In genomic region chr17:29568331-29569244, GRCh38 we compare ENCODE assay signal across 8 cellular contexts. TPM values are rescaled to one million over a fixed set of nuclear protein-coding genes. Genes with fewer than 3 reads are reported as not detected.
A peak's percentile ranks its signal among the peaks of the same experiment; 100 is the strongest.
DNase-seq lines count a peak whose midpoint lies in the region; ATAC-seq and TF ChIP-seq lines count a peak whose summit lies in the region.

TP53I13 (plus strand) TSS chr17:29568701; CDS start chr17:29568759, 58 bp downstream.

- H3K27ac Mint-ChIP-seq in activated CD4-positive, alpha-beta T cell treated with anti-CD3 and anti-CD28 coated beads, Interleukin-2, amount 10 ng/mL, durations not matched to agents 24 days and 14 days: peak within 1 kb of the TSS; percentile 94

- intact Hi-C loops in activated CD4-positive, alpha-beta T cell treated with anti-CD3 and anti-CD28 coated beads, Interleukin-2, amount 10 ng/mL, durations not matched to agents 24 days and 14 days (cut with micrococcal nuclease): loop anchor here (1.0 to 10.0 kb wide), 6 partner anchors 21 to 841 kb away; partner anchors contain the start of genes GIT1, NEK8, NUFIP2 and SSH2
- intact Hi-C loops in colonic mucosa (cut with DNase I): no loop called here

- H3K9me3 ChIP-seq in colonic mucosa: no peaks in the 10 kb centered on the region

- no peaks in the 10 kb centered on the region for H3K27me3 ChIP-seq in colonic mucosa

- ATAC-seq in HG03097 (IDR thresholded peaks at IDR 0.05; ENCODE audit: low FRiP score, unreplicated experiment) (peak; percentile 35), left lobe of liver (peak; percentile 52)

- H3K36me3 ChIP-seq in colonic mucosa: no peaks in the 10 kb centered on the region

- H3K27me3 Mint-ChIP-seq in activated CD4-positive, alpha-beta T cell treated with anti-CD3 and anti-CD28 coated beads, Interleukin-2, amount 10 ng/mL, durations not matched to agents 24 days and 14 days: no peaks in the 10 kb centered on the region

- peak within 1 kb of the TSS; percentile 82 for H3K4me3 ChIP-seq in colonic mucosa

- H3K9ac ChIP-seq in colonic mucosa (ENCODE audit: low read depth in 2 of 2, low read length in 2 of 2): peak within 1 kb of the TSS; percentile 85 to 88

- peak within 1 kb of the TSS; percentile 94 for H3K27ac ChIP-seq in colonic mucosa

- DNase-seq in NCI-H2029 (lab: John Stamatoyannopoulos, UW): peak; percentile 15
- DNase-seq in NCI-H2029 treated with DMSO at 0.1 percent for 48 hours (lab: John Stamatoyannopoulos, UW): no peak
- peak; percentile 92 to 96 for DNase-seq in NCI-H524 (lab: John Stamatoyannopoulos, UW)
- DNase-seq in activated CD4-positive, alpha-beta T cell treated with anti-CD3 and anti-CD28 coated beads, Interleukin-2, amount 10 ng/mL, durations not matched to agents 24 days and 14 days: peak; percentile 96
- peak; percentile 95 for DNase-seq in colonic mucosa
- peak; percentile 91 for DNase-seq in left lobe of liver (ENCODE audit: low spot score)
- DNase-seq in stimulated activated CD4-positive, alpha-beta T cell treated with anti-CD3 and anti-CD28 coated beads, Interleukin-4, amount 100 ng/mL, for 24 hours: peak; percentile 88

- peaks cover 27% of the 10 kb centered on the region for H3K4me1 Mint-ChIP-seq in activated CD4-positive, alpha-beta T cell treated with anti-CD3 and anti-CD28 coated beads, Interleukin-2, amount 10 ng/mL, durations not matched to agents 24 days and 14 days

- peaks cover 29% of the 10 kb centered on the region for H3K36me3 Mint-ChIP-seq in activated CD4-positive, alpha-beta T cell treated with anti-CD3 and anti-CD28 coated beads, Interleukin-2, amount 10 ng/mL, durations not matched to agents 24 days and 14 days (ENCODE audit: low read depth)

- peak within 1 kb of the TSS; percentile 93 for H3K4me3 Mint-ChIP-seq in activated CD4-positive, alpha-beta T cell treated with anti-CD3 and anti-CD28 coated beads, Interleukin-2, amount 10 ng/mL, durations not matched to agents 24 days and 14 days

- no peak for TF ChIP-seq CTCF in colonic mucosa (IDR thresholded peaks at IDR 0.05)

- no peaks in the 10 kb centered on the region for H3K9me3 Mint-ChIP-seq in activated CD4-positive, alpha-beta T cell treated with anti-CD3 and anti-CD28 coated beads, Interleukin-2, amount 10 ng/mL, durations not matched to agents 24 days and 14 days

- peaks cover 8% of the 10 kb centered on the region for H3K4me1 ChIP-seq in colonic mucosa

RNA-seq across cellular contexts. Expression of gene TP53I13, which starts in this region (rescaled TPM):
- total RNA-seq in activated CD4-positive, alpha-beta T cell treated with anti-CD3 and anti-CD28 coated beads, Interleukin-2, amount 10 ng/mL, durations not matched to agents 24 days and 14 days: 69.7 and 77.9 TPM in 2 replicates
- total RNA-seq in colonic mucosa: 10 to 100 TPM; 41.2 to 91.2 TPM
- 84.2 TPM for total RNA-seq in left lobe of liver
